ENCODE assay signal across 20 cellular contexts in the genomic region with DNA sequence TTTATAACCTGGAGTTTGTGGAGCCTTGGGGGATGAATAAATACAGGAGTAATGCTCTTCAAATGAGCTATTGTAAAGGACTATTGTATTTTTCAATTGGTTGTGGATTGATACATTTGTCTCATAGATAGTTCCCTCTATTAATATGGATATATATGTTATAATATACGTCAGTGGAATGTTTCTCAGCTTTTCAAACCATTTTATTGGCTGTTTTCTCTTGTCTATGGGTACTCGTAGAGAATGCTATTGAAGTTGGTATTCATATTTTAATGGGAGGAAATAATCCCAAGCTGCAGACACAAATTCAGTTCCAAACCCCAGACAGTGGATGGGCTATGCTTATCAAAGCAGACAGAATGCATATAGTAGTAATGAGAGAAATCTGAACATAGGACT.
"Had no signal": no experiment of that assay in that cellular context is flagged by ENCODE, and none has a peak within 500 bp of the region (broad histone marks: within the 10 kb centered on the region; RNA-seq: fewer than 3 reads in every experiment).

No MANE protein-coding gene starts in this region.

- H3K27ac ChIP-seq: dorsolateral prefrontal cortex, lower lobe of right lung, neutrophil, psoas muscle, sigmoid colon, skin epidermis, spleen, thoracic aorta, upper lobe of left lung had no signal

- H3K4me1 ChIP-seq: lower lobe of right lung, psoas muscle, sigmoid colon, spleen, upper lobe of left lung had no signal

- H3K9me3 ChIP-seq: lower lobe of right lung, neutrophil, psoas muscle, sigmoid colon, spleen, thoracic aorta, tibial nerve, upper lobe of left lung had no signal

- H3K4me3 Mint-ChIP-seq: natural killer cell; neural crest cell; stimulated activated memory B cell treated with anti-CD40 and anti-IgM and Interleukin-4, amounts not matched to agents 10 μg/mL and 1 μg/mL and 100 μg/mL, for 72 hours had no signal

- H3K36me3 Mint-ChIP-seq: natural killer cell; stimulated activated memory B cell treated with anti-CD40 and anti-IgM and Interleukin-4, amounts not matched to agents 10 μg/mL and 1 μg/mL and 100 μg/mL, for 72 hours had no signal

- H3K27me3 ChIP-seq: neutrophil, sigmoid colon, spleen, tibial nerve, upper lobe of left lung had no signal

- H3K9me3 Mint-ChIP-seq: natural killer cell had no signal

- H3K27ac Mint-ChIP-seq: natural killer cell; stimulated activated memory B cell treated with anti-CD40 and anti-IgM and Interleukin-4, amounts not matched to agents 10 μg/mL and 1 μg/mL and 100 μg/mL, for 72 hours had no signal

- H3K4me3 ChIP-seq: dorsolateral prefrontal cortex, lower lobe of right lung, psoas muscle, sigmoid colon, skin epidermis, spleen, thoracic aorta, tibial nerve, upper lobe of left lung had no signal

- H3K4me1 Mint-ChIP-seq: neural crest cell had no signal

- H3K36me3 ChIP-seq: lower lobe of right lung, neutrophil, sigmoid colon, spleen, thoracic aorta, tibial nerve, upper lobe of left lung had no signal

- DNase-seq: dorsolateral prefrontal cortex; effector CD4-positive, alpha-beta T cell; left ventricle myocardium superior; lower lobe of right lung; natural killer cell; posterior cingulate gyrus; psoas muscle; right cardiac atrium; sigmoid colon; spleen; stimulated activated CD4-positive, alpha-beta T cell treated with anti-CD3 and anti-CD28 coated beads, Interleukin-4, amount 100 ng/mL, for 4 hours; stimulated activated naive CD8-positive, alpha-beta T cell treated with anti-CD3 and anti-CD28 coated beads, Interleukin-15, Interleukin-2, amounts not matched to agents 100 U/mL and 50 U/mL, for 24 hours; substantia nigra; upper lobe of left lung had no signal
